ENCODE assay signal across 21 cellular contexts in the genomic region with DNA sequence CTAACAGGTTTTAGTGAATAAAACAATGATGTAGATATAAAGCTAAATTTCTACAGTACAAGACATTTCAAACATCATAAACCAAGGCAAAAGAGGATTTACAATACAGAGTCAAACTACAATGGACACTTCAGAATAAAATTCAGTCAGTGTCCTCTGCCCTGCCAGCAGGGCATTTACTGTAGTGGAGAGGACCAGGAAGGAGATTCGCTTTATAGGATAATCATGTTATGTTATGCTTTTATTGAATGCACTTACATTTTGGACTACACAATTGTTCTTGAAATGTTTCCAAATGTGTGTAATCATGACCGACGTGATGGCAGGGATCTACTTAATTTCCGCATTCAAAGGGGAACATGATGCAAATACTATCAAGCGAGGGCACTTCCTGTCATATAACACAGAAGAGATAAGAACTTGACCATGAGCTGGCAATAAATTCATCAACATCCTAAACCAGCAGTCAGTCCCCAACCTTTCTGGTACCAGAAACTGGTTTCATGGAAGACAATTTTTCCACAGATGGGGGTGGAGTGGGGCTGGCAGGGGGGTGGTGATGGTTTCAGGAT.
"Had no signal": no experiment of that assay in that cellular context is flagged by ENCODE, and none has a peak within 500 bp of the region (broad histone marks: within the 10 kb centered on the region; RNA-seq: fewer than 3 reads in every experiment).

No MANE protein-coding gene starts in this region.

- H3K4me1 ChIP-seq: foreskin keratinocyte, left lung, sigmoid colon, upper lobe of right lung had no signal

- H3K36me3 ChIP-seq: left lung, neural progenitor cell, sigmoid colon, upper lobe of right lung had no signal

- H3K4me3 ChIP-seq: hepatocyte, left lung, lung, neural progenitor cell, sigmoid colon, upper lobe of right lung had no signal

- DNase-seq: activated CD4-positive, alpha-beta memory T cell treated with anti-CD3 and anti-CD28 coated beads for 36 hours; activated CD4-positive, alpha-beta T cell treated with anti-CD3 and anti-CD28 coated beads for 48 hours; activated effector memory CD4-positive, alpha-beta T cell treated with anti-CD3 and anti-CD28 coated beads, Interleukin-2, amount 50 U/mL, for 16 hours; activated naive CD4-positive, alpha-beta T cell treated with anti-CD3 and anti-CD28 coated beads, Interleukin-2, amount 50 U/mL, for 16 hours; activated naive CD8-positive, alpha-beta T cell treated with anti-CD3 and anti-CD28 coated beads, Interleukin-2, amount 50 U/mL, for 24 hours; activated T-cell treated with anti-CD3 and anti-CD28 coated beads, Interleukin-2, amount 50 U/mL, for 48 hours; cerebellar nuclear complex; foreskin keratinocyte; immature natural killer cell; left lung; naive thymus-derived CD8-positive, alpha-beta T cell; retina; sigmoid colon; stimulated activated CD4-positive, alpha-beta T cell treated with anti-CD3 and anti-CD28 coated beads, Interleukin-2, amount 100 ng/mL, for 48 hours; stimulated activated CD8-positive, alpha-beta memory T cell treated with anti-CD3 and anti-CD28 coated beads, Interleukin-4, amount 100 ng/mL, for 48 hours; stimulated activated naive B cell treated with anti-CD40 and anti-IgM and Interleukin-4, amounts not matched to agents 10 μg/mL and 1 μg/mL and 100 μg/mL, for 72 hours; T-cell; upper lobe of right lung had no signal

- H3K27me3 ChIP-seq: hepatocyte, left lung, neural progenitor cell, sigmoid colon, upper lobe of right lung had no signal

- H3K9me3 ChIP-seq: left lung, sigmoid colon, upper lobe of right lung had no signal

- H3K27ac ChIP-seq: foreskin keratinocyte, hepatocyte, left lung, neural progenitor cell, sigmoid colon, upper lobe of right lung had no signal

- ATAC-seq: activated naive CD8-positive, alpha-beta T cell treated with anti-CD3 and anti-CD28 coated beads, Interleukin-2, amount 50 U/mL, for 24 hours; foreskin keratinocyte; left lung; naive thymus-derived CD8-positive, alpha-beta T cell; stimulated activated naive B cell treated with anti-CD40 and anti-IgM and Interleukin-4, amounts not matched to agents 10 μg/mL and 1 μg/mL and 100 μg/mL, for 72 hours; T-cell; upper lobe of right lung had no signal
